Comparison of ENCODE assay signal across 8 cellular contexts in the genomic region with DNA sequence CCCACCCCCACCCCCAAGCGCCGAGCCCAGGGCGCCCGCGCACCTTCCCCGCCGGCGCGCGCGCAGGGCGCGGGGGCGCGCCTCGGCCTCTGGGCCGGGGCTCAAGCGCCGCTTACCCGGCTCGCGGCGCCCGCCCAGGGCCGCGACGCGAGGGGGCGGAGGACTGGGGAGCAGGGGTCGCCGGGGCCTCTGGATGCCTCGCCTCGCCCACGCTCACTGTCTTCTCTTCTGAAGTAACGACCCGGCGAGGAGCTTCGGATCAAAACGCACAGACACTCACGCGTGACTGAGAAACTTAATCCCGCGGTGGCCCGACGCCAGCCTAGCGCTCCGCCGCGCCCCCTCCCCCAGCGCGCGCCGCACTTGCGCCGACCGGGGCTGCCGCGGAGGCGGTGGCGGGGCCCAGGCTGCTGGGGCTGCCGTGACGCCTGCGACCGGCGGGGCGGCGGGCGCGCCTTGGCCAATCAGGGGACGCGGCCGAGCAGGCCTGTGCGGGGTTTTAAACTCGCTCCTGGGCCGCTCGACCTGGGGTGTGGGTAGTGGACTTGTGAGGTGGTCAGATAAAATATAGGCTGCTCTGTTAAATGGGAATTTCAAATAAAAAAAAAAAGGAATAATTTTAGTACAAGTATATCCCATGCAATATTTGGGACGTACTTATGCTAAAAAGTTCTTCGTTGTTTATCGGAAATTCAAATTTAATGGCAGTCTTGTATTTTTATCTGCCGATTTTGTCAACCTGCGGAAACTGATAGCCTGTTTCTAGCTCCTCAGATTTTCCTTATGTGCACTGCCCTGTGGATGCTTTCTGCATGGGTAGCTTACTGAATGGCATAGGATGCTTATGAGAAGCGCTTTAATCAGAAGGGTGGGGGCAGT. TPM values are rescaled to one million over a fixed set of nuclear protein-coding genes. Genes with fewer than 3 reads are reported as not detected.
DNase-seq lines count a peak whose midpoint lies in the region; ATAC-seq, FAIRE-seq and TF ChIP-seq lines count a peak whose summit lies in the region.

A gene with protein sequence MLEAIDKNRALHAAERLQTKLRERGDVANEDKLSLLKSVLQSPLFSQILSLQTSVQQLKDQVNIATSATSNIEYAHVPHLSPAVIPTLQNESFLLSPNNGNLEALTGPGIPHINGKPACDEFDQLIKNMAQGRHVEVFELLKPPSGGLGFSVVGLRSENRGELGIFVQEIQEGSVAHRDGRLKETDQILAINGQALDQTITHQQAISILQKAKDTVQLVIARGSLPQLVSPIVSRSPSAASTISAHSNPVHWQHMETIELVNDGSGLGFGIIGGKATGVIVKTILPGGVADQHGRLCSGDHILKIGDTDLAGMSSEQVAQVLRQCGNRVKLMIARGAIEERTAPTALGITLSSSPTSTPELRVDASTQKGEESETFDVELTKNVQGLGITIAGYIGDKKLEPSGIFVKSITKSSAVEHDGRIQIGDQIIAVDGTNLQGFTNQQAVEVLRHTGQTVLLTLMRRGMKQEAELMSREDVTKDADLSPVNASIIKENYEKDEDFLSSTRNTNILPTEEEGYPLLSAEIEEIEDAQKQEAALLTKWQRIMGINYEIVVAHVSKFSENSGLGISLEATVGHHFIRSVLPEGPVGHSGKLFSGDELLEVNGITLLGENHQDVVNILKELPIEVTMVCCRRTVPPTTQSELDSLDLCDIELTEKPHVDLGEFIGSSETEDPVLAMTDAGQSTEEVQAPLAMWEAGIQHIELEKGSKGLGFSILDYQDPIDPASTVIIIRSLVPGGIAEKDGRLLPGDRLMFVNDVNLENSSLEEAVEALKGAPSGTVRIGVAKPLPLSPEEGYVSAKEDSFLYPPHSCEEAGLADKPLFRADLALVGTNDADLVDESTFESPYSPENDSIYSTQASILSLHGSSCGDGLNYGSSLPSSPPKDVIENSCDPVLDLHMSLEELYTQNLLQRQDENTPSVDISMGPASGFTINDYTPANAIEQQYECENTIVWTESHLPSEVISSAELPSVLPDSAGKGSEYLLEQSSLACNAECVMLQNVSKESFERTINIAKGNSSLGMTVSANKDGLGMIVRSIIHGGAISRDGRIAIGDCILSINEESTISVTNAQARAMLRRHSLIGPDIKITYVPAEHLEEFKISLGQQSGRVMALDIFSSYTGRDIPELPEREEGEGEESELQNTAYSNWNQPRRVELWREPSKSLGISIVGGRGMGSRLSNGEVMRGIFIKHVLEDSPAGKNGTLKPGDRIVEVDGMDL (N-terminal part only) (minus strand): TSS at position 409 of the 879 bp plus-strand sequence. CDS start 29,377 bp downstream, outside the sequence.

- ATAC-seq in gastrocnemius medialis, result peak; percentile 70 to 82
- no peak for ATAC-seq in GM18517 (IDR thresholded peaks at IDR 0.05; ENCODE audit: unreplicated experiment)

- H3K4me1 ChIP-seq in gastrocnemius medialis, result peaks cover 15 to 17% of the 10 kb centered on the region in 2 donors
- no peaks in the 10 kb centered on the region for H3K4me1 ChIP-seq in Caco-2

- peak; percentile 59 to 66 for TF ChIP-seq POLR2A in gastrocnemius medialis (IDR thresholded peaks at IDR 0.05)

- no peak for TF ChIP-seq CTCF in bronchial epithelial cell (IDR thresholded peaks at IDR 0.05; ENCODE audit: insufficient read depth, low read length, severe bottlenecking)
- TF ChIP-seq CTCF in gastrocnemius medialis (IDR thresholded peaks at IDR 0.05 in 4 of 5, conservative IDR thresholded peaks at IDR 0.05 in 1 of 5), result peak in 3 of 5 experiments; percentile 15 to 31 (median 20)
- TF ChIP-seq CTCF in Caco-2 (IDR thresholded peaks at IDR 0.05; ENCODE audit: insufficient read depth in 1 of 2, low read depth in 1 of 2, low read length in 1 of 2, severe bottlenecking in 1 of 2, unreplicated experiment in 1 of 2), result no peak

- no peaks in the 10 kb centered on the region for H3K4me1 Mint-ChIP-seq in Caco-2 (ENCODE audit: low read depth, unreplicated experiment)

- FAIRE-seq in bronchial epithelial cell (lab: Jason Lieb, UNC), result no peak

- CTCF ChIA-PET in Caco-2 (lab: Charles Lee), result no interaction called here

- POLR2A ChIA-PET in Caco-2 (lab: Charles Lee), result interaction anchor here (0.6 kb wide), 1 partner anchor 71 kb away, joined by 6 read pairs; no protein-coding TSS in a partner anchor

- H3K27me3 ChIP-seq in bronchial epithelial cell (ENCODE audit: control insufficient read depth, insufficient read depth, low read length) (no peaks in the 10 kb centered on the region), gastrocnemius medialis (no peaks in the 10 kb centered on the region), Caco-2 (replicated peaks; ENCODE audit: control insufficient read depth, insufficient read depth, low read length) (no peaks in the 10 kb centered on the region)

- H3K27me3 Mint-ChIP-seq in Caco-2 (ENCODE audit: insufficient read depth, unreplicated experiment), result no peaks in the 10 kb centered on the region

- intact Hi-C loops in gastrocnemius medialis (cut with DNase I; ENCODE audit: low total_unique reads), result loop anchor here (10.0 kb wide), 1 partner anchor 65 kb away; no protein-coding TSS in a partner anchor
- intact Hi-C loops in Caco-2 (cut with micrococcal nuclease; ENCODE audit: unreplicated experiment), result no loop called here

- in situ Hi-C loops in gastrocnemius medialis (cut with MboI; ENCODE audit: low sequenced_read_pairs in 4 of 4), result no loop called here

- H3K36me3 Mint-ChIP-seq in Caco-2 (ENCODE audit: insufficient read depth, unreplicated experiment), result no peaks in the 10 kb centered on the region

- DNase-seq in DMS79 treated with DMSO at 0.1 percent for 48 hours (lab: John Stamatoyannopoulos, UW) (peak; percentile 63), NCI-H2196 treated with DMSO at 0.1 percent for 48 hours (lab: John Stamatoyannopoulos, UW; ENCODE audit: unreplicated experiment) (peak; percentile 88), bronchial epithelial cell (ENCODE audit: low read depth) (peak; percentile 27), gastrocnemius medialis (peak; percentile 36 to 62), Caco-2 (no peak)
- no peak for DNase-seq in activated CD8-positive, alpha-beta memory T cell treated with anti-CD3 and anti-CD28 coated beads, Interleukin-2, amount 50 U/mL, for 48 hours

- H3K4me3 Mint-ChIP-seq in Caco-2 (ENCODE audit: unreplicated experiment), result no peak within 1 kb of the TSS

- no TSS peak for BruUV-seq in Caco-2 (replicated peaks; lab: Mats Ljungman, UMichigan)

- H3K27ac ChIP-seq in gastrocnemius medialis, result peak within 1 kb of the TSS; percentile 90 to 96 (median 92)

- H3K36me3 ChIP-seq in bronchial epithelial cell (ENCODE audit: control insufficient read depth, insufficient read depth, low read length), result no peaks in the 10 kb centered on the region
- no peaks in the 10 kb centered on the region for H3K36me3 ChIP-seq in gastrocnemius medialis
- no peaks in the 10 kb centered on the region for H3K36me3 ChIP-seq in Caco-2 (ENCODE audit: control insufficient read depth, insufficient read depth, low read length)

- no peaks in the 10 kb centered on the region for H3K9me3 ChIP-seq in iPS-18c (ENCODE audit: control insufficient read depth, insufficient read depth, low read length)
- no peaks in the 10 kb centered on the region for H3K9me3 ChIP-seq in gastrocnemius medialis
- H3K9me3 ChIP-seq in Caco-2, result no peaks in the 10 kb centered on the region

- H3K4me3 ChIP-seq in bronchial epithelial cell (ENCODE audit: low read depth, low read length) (peak within 1 kb of the TSS; percentile 52), iPS-18c (ENCODE audit: insufficient read depth, low read depth, low read length) (peak within 1 kb of the TSS; percentile 78), gastrocnemius medialis (peak within 1 kb of the TSS; percentile 63 to 87 (median 84)), Caco-2 (ENCODE audit: low read depth, low read length) (no peak within 1 kb of the TSS)

- no peaks in the 10 kb centered on the region for H3K9me3 Mint-ChIP-seq in Caco-2 (ENCODE audit: unreplicated experiment)

- no peak within 1 kb of the TSS for H3K27ac Mint-ChIP-seq in Caco-2 (ENCODE audit: unreplicated experiment)

RNA-seq across cellular contexts. Expression of the gene that starts here (rescaled TPM):
- total RNA-seq in bronchial epithelial cell, result 9.2 and 14.0 TPM in 2 replicates
- 10 to 100 TPM; 17.9 to 29.6 (median 23.5) TPM for total RNA-seq in gastrocnemius medialis
- 0.23 TPM in 1 of 2 replicates, not detected in the other for total RNA-seq in Caco-2 (2022)

Comparison
In these comparisons a context has a peak if more than half of its experiments do, and no peak if none do; other contexts are left out.
1. DNase-seq: peak in DMS79 treated with DMSO at 0.1 percent for 48 hours (single experiment), NCI-H2196 treated with DMSO at 0.1 percent for 48 hours (single experiment), bronchial epithelial cell (single experiment) and gastrocnemius medialis (2 of 2); none in Caco-2 (0 of 2) and activated CD8-positive, alpha-beta memory T cell treated with anti-CD3 and anti-CD28 coated beads, Interleukin-2, amount 50 U/mL, for 48 hours (single experiment).
2. CTCF ChIP-seq: peak in gastrocnemius medialis (3 of 5); none in bronchial epithelial cell (single experiment) and Caco-2 (0 of 2).